In genomic region chr17:59851431-59852375, GRCh38 we compare ENCODE assay signal across 9 cellular contexts. TPM values are rescaled to one million over a fixed set of nuclear protein-coding genes. Genes with fewer than 3 reads are reported as not detected.
A peak's percentile ranks its signal among the peaks of the same experiment; 100 is the strongest.
DNase-seq lines count a peak whose midpoint lies in the region; ATAC-seq, FAIRE-seq and TF ChIP-seq lines count a peak whose summit lies in the region.
"Had no signal": no experiment of that assay in that cellular context is flagged by ENCODE, and none has a peak within 500 bp of the region (broad histone marks: within the 10 kb centered on the region; RNA-seq: fewer than 3 reads in every experiment).

No MANE protein-coding gene starts in this region.

- ATAC-seq in GM19035 (IDR thresholded peaks at IDR 0.05; ENCODE audit: unreplicated experiment) (no peak), T-helper 17 cell (no peak)

- H3K27me3 Mint-ChIP-seq in T-helper 17 cell, result no peaks in the 10 kb centered on the region

- peak overlapping the region in 10 of 11 experiments; percentile 2 to 60 (median 44); a peak in 18 of 22 replicates for H3K27ac ChIP-seq in BLaER1 treated with 17β-estradiol and CSF1 and Interleukin-3, amounts not matched to agents 10 nM and 100 nM
- H3K27ac ChIP-seq in trophoblast cell (ENCODE audit: low read depth, low read length), result no peak overlapping the region

- H3K79me1 ChIP-seq in trophoblast cell (ENCODE audit: low read length), result peaks cover 4% of the 10 kb centered on the region

- H3K18ac ChIP-seq in trophoblast cell (ENCODE audit: low read length), result peak overlapping the region; percentile 52

- H2BK120ac ChIP-seq in trophoblast cell (ENCODE audit: insufficient read depth, low read length, poor library complexity), result peak overlapping the region; percentile 80

- no peaks in the 10 kb centered on the region for H3K27me3 ChIP-seq in BLaER1 treated with 17β-estradiol and CSF1 and Interleukin-3, amounts not matched to agents 10 nM and 100 nM
- H3K27me3 ChIP-seq in trophoblast cell (ENCODE audit: insufficient read depth, low read length), result no peaks in the 10 kb centered on the region

- H4K91ac ChIP-seq in trophoblast cell (ENCODE audit: low read depth, low read length), result peak overlapping the region; percentile 63

- H3K4me2 ChIP-seq in BLaER1 treated with 17β-estradiol and CSF1 and Interleukin-3, amounts not matched to agents 10 nM and 100 nM, result peak overlapping the region in 6 of 11 experiments; percentile 18 to 70 (median 50); a peak in 10 of 22 replicates
- H3K4me2 ChIP-seq in trophoblast cell (ENCODE audit: low read length), result no peak overlapping the region

- no peaks in the 10 kb centered on the region for H3K79me2 ChIP-seq in trophoblast cell (ENCODE audit: control insufficient read depth, insufficient read depth, low read length, poor library complexity)

- no peak overlapping the region for H3K27ac Mint-ChIP-seq in T-helper 17 cell

- H4K20me1 ChIP-seq in BLaER1 treated with 17β-estradiol and CSF1 and Interleukin-3, amounts not matched to agents 10 nM and 100 nM, result no peaks in the 10 kb centered on the region

- H3K23ac ChIP-seq in trophoblast cell (ENCODE audit: low read length), result no peak overlapping the region

- peaks cover 12 to 99% (median 55%) of the 10 kb centered on the region in 10 experiments for H3K4me1 ChIP-seq in BLaER1 treated with 17β-estradiol and CSF1 and Interleukin-3, amounts not matched to agents 10 nM and 100 nM
- peaks cover 6 to 7% of the 10 kb centered on the region in 2 experiments for H3K4me1 ChIP-seq in trophoblast cell (ENCODE audit: control insufficient read depth in 1 of 2, insufficient read depth in 2 of 2, low read length in 2 of 2)

- no peak overlapping the region for H3K4me3 Mint-ChIP-seq in T-helper 17 cell

- H2BK5ac ChIP-seq in trophoblast cell (ENCODE audit: low read depth, low read length, poor library complexity), result peak overlapping the region; percentile 38

- FAIRE-seq in RCC 7860 (lab: Jason Lieb, UNC), result no peak
- FAIRE-seq in GM12891 (lab: Jason Lieb, UNC), result no peak
- FAIRE-seq: islet of Langerhans had no signal

- peak overlapping the region; percentile 84 for H2AK5ac ChIP-seq in trophoblast cell (ENCODE audit: low read length)

- DNase-seq in RCC 7860 (ENCODE audit: low spot score), result peak; percentile 68
- peak; percentile 83 for DNase-seq in fibroblast of pulmonary artery (ENCODE audit: low read depth)
- no peak for DNase-seq in trophoblast cell
- DNase-seq in GM12891 (ENCODE audit: insufficient read length, low spot score), result no peak
- DNase-seq in T-helper 17 cell, result no peak
- DNase-seq in middle frontal gyrus (ENCODE audit: extremely low spot score, low spot score), result no peak

- H4K12ac ChIP-seq in trophoblast cell (ENCODE audit: low read depth, low read length), result no peak overlapping the region

- no peak overlapping the region for H3K4ac ChIP-seq in trophoblast cell (ENCODE audit: low read depth, low read length)

- H3K9me3 ChIP-seq in BLaER1 treated with 17β-estradiol and CSF1 and Interleukin-3, amounts not matched to agents 10 nM and 100 nM (replicated peaks in 1 of 11), result no peaks in the 10 kb centered on the region
- H3K9me3 ChIP-seq in trophoblast cell (ENCODE audit: insufficient read depth, low read depth, low read length) (no peaks in the 10 kb centered on the region), T-helper 17 cell (ENCODE audit: control insufficient read depth, low read length, poor library complexity, severe bottlenecking) (no peaks in the 10 kb centered on the region)

- no peak for TF ChIP-seq POLR2A in GM12891 (IDR thresholded peaks at IDR 0.05; ENCODE audit: low read depth, low read length)

- H4K8ac ChIP-seq in trophoblast cell (ENCODE audit: low read depth, low read length), result peak overlapping the region; percentile 50

- no peak overlapping the region for H2AFZ ChIP-seq in trophoblast cell (ENCODE audit: insufficient read depth, low read length, poor library complexity)

- peaks cover 29% of the 10 kb centered on the region for H3K4me1 Mint-ChIP-seq in T-helper 17 cell

- no peaks in the 10 kb centered on the region for H3K36me3 Mint-ChIP-seq in T-helper 17 cell (ENCODE audit: low read depth)

- peak overlapping the region in 3 of 11 experiments; percentile 9 to 30 (median 22); a peak in 3 of 22 replicates for H3K9ac ChIP-seq in BLaER1 treated with 17β-estradiol and CSF1 and Interleukin-3, amounts not matched to agents 10 nM and 100 nM
- H3K9ac ChIP-seq in trophoblast cell (ENCODE audit: low read length), result no peak overlapping the region

- no peak overlapping the region for H3K4me3 ChIP-seq in BLaER1 treated with 17β-estradiol and CSF1 and Interleukin-3, amounts not matched to agents 10 nM and 100 nM
- H3K4me3 ChIP-seq in fibroblast of pulmonary artery (replicated peaks; ENCODE audit: low read depth, low read length) (no peak overlapping the region), trophoblast cell (ENCODE audit: low read depth, low read length) (no peak overlapping the region)

- peak overlapping the region; percentile 54 for H2BK12ac ChIP-seq in trophoblast cell (ENCODE audit: low read length)

- H3K36me3 ChIP-seq in BLaER1 treated with 17β-estradiol and CSF1 and Interleukin-3, amounts not matched to agents 10 nM and 100 nM, result no peaks in the 10 kb centered on the region
- peaks cover 0 to 2% of the 10 kb centered on the region in 2 experiments for H3K36me3 ChIP-seq in trophoblast cell (ENCODE audit: control insufficient read depth in 1 of 2, insufficient read depth in 2 of 2, low read length in 2 of 2)

- WGBS in trophoblast cell (ENCODE audit: extremely low coverage, insufficient coverage, insufficient read length), result no CpG with 5 or more reads among the region's 14 CpGs

- H3K14ac ChIP-seq in trophoblast cell (ENCODE audit: low read length), result peak overlapping the region; percentile 76

- no peak for TF ChIP-seq CTCF in fibroblast of pulmonary artery (IDR thresholded peaks at IDR 0.05; ENCODE audit: low read length, missing control alignments)

TF ChIP-seq in GM12891, 5 proteins besides CTCF, POLR2A, EP300 and RAD21:
- TF ChIP-seq POU2F2 (IDR thresholded peaks at IDR 0.05; ENCODE audit: low read depth, low read length) (no peak), PAX5 (IDR thresholded peaks at IDR 0.05; ENCODE audit: insufficient read depth, low read length, severe bottlenecking) (no peak), TAF1 (IDR thresholded peaks at IDR 0.05; ENCODE audit: low read depth, low read length) (no peak), POLR2AphosphoS5 (IDR thresholded peaks at IDR 0.05; ENCODE audit: low read depth, low read length) (no peak), SPI1 (IDR thresholded peaks at IDR 0.05; ENCODE audit: low read depth, low read length) (no peak)

RNA-seq across cellular contexts. Expression of gene TUBD1, which starts 41.0 kb away (rescaled TPM):
- 12.0 and 13.0 TPM in 2 replicates for polyA plus RNA-seq in trophoblast cell (2013)
- polyA plus RNA-seq in GM12891 (2012; ENCODE audit: low read depth, missing spikeins), result 2.2 TPM
- 1 to 10 TPM; 6.3 to 8.6 TPM for total RNA-seq in T-helper 17 cell

RNA-seq across cellular contexts. Expression of gene RPS6KB1, which starts 41.2 kb away (rescaled TPM):
- polyA plus RNA-seq in trophoblast cell (2013), result 20.7 and 27.6 TPM in 2 replicates
- polyA plus RNA-seq in GM12891 (2012; ENCODE audit: low read depth, missing spikeins), result 10.6 TPM
- total RNA-seq in T-helper 17 cell, result 100 to 1,000 TPM in 1 of 2 donors, 10 to 100 TPM in 1; 86.6 to 105 TPM

Comparison
In these comparisons a context has a peak if more than half of its experiments do, and no peak if none do; other contexts are left out.
1. DNase-seq: peak in RCC 7860 (single experiment) and fibroblast of pulmonary artery (single experiment); none in trophoblast cell (0 of 2), GM12891 (single experiment), T-helper 17 cell (0 of 3) and middle frontal gyrus (single experiment).